In genomic region chr3:51954713-51955112, GRCh38 we compare ENCODE assay signal across 1 cellular context.
TF ChIP-seq lines count a peak whose summit lies in the region.

No MANE protein-coding gene starts in this region.

TF ChIP-seq in K562, 482 proteins besides CTCF, POLR2A, EP300 and RAD21:
- TF ChIP-seq POLR3G (IDR thresholded peaks at IDR 0.05; ENCODE audit: extremely low read depth, insufficient read length, insufficient replicate concordance) = no peak
- TF ChIP-seq ZKSCAN1 (IDR thresholded peaks at IDR 0.05; ENCODE audit: low read depth, low read length) = peak; percentile 15; the same call in 1 of the 2 replicates
- TF ChIP-seq SMARCE1 (IDR thresholded peaks at IDR 0.05) = no peak
- TF ChIP-seq SLC30A9 (CRISPR knock-in tag; IDR thresholded peaks at IDR 0.05) = no peak
- TF ChIP-seq FOXP4 (CRISPR knock-in tag; IDR thresholded peaks at IDR 0.05; ENCODE audit: borderline replicate concordance) = no peak
- no peak for TF ChIP-seq ZNF766 (CRISPR knock-in tag; conservative IDR thresholded peaks at IDR 0.05)
- TF ChIP-seq MCM3 (IDR thresholded peaks at IDR 0.05) = no peak
- TF ChIP-seq HMG20B (CRISPR knock-in tag; IDR thresholded peaks at IDR 0.05) = no peak
